15 cellular contexts compared by ENCODE assay signal in genomic region chr10:8006274-8006999, GRCh38. TPM values are rescaled to one million over a fixed set of nuclear protein-coding genes. Genes with fewer than 3 reads are reported as not detected.
A peak's percentile ranks its signal among the peaks of the same experiment; 100 is the strongest.
DNase-seq lines count a peak whose midpoint lies in the region; ATAC-seq, FAIRE-seq and TF ChIP-seq lines count a peak whose summit lies in the region.
"Had no signal": no experiment of that assay in that cellular context is flagged by ENCODE, and none has a peak within 500 bp of the region (broad histone marks: within the 10 kb centered on the region; RNA-seq: fewer than 3 reads in every experiment).

No MANE protein-coding gene starts in this region.

- H3K14ac ChIP-seq in trophoblast cell (ENCODE audit: low read length): no peak overlapping the region

- H3K9me3 ChIP-seq in GM12878 (replicated peaks; ENCODE audit: control insufficient read depth, insufficient read depth, low read length): no peaks in the 10 kb centered on the region; the same call in 1 of the 3 replicates
- no peaks in the 10 kb centered on the region for H3K9me3 ChIP-seq in trophoblast cell (ENCODE audit: insufficient read depth, low read depth, low read length)

- peak; percentile 85 for ATAC-seq in GM18861 (IDR thresholded peaks at IDR 0.05; ENCODE audit: unreplicated experiment)
- peak; percentile 75 for ATAC-seq in GM21786 (IDR thresholded peaks at IDR 0.05; ENCODE audit: unreplicated experiment)
- peak; percentile 84 for ATAC-seq in HG03460 (IDR thresholded peaks at IDR 0.05; ENCODE audit: unreplicated experiment)
- ATAC-seq in GM12878: peak; percentile 72
- no peak for ATAC-seq in HG03457 (IDR thresholded peaks at IDR 0.05; ENCODE audit: unreplicated experiment)
- ATAC-seq: activated naive CD4-positive, alpha-beta T cell treated with anti-CD3 and anti-CD28 coated beads, Interleukin-2, amount 50 U/mL, for 72 hours had no signal

- no peak overlapping the region for H3K23ac ChIP-seq in trophoblast cell (ENCODE audit: low read length)

- no peak overlapping the region for H3K9ac ChIP-seq in GM12878 (ENCODE audit: control insufficient read depth, insufficient read depth, low read length)
- H3K9ac ChIP-seq in trophoblast cell (ENCODE audit: low read length): no peak overlapping the region

- H3K4me1 ChIP-seq in GM12878 (ENCODE audit: control insufficient read depth, insufficient read depth, low read length) (no peaks in the 10 kb centered on the region; the same call in 1 of the 2 replicates), trophoblast cell (ENCODE audit: control insufficient read depth in 1 of 2, insufficient read depth in 2 of 2, low read length in 2 of 2) (no peaks in the 10 kb centered on the region)

- no peak overlapping the region for H3K4me3 ChIP-seq in GM12878
- no peak overlapping the region for H3K4me3 ChIP-seq in trophoblast cell (ENCODE audit: low read depth, low read length)
- no peak overlapping the region for H3K4me3 ChIP-seq in dorsolateral prefrontal cortex
- H3K4me3 ChIP-seq: SK-N-MC had no signal

- intact Hi-C loops in GM12878 (cut with micrococcal nuclease; ENCODE audit: unreplicated experiment) (no loop called here), dorsolateral prefrontal cortex (cut with DNase I) (no loop called here)

- POLR2A ChIA-PET in GM12878 (lab: Charles Lee): no interaction called here

- no TSS peak for BruUV-seq in GM12878 (replicated peaks; lab: Mats Ljungman, UMichigan)

- TF ChIP-seq POLR2A in GM12878 (IDR thresholded peaks at IDR 0.05; ENCODE audit: low read depth, low read length): no peak

- no peak overlapping the region for H2BK12ac ChIP-seq in trophoblast cell (ENCODE audit: low read length)

- H4K8ac ChIP-seq in trophoblast cell (ENCODE audit: low read depth, low read length): no peak overlapping the region

- RAD21 ChIA-PET in GM12878 (lab: Charles Lee; ENCODE audit: unreplicated experiment): no interaction called here

- no peak overlapping the region for H4K12ac ChIP-seq in trophoblast cell (ENCODE audit: low read depth, low read length)

- no peak overlapping the region for H2AK5ac ChIP-seq in trophoblast cell (ENCODE audit: low read length)

- no peak overlapping the region for H3K4ac ChIP-seq in trophoblast cell (ENCODE audit: low read depth, low read length)

- TF ChIP-seq EP300 in GM12878 (IDR thresholded peaks at IDR 0.05; ENCODE audit: borderline replicate concordance in 1 of 2, control insufficient read depth in 1 of 2, low read depth in 2 of 2, low read length in 2 of 2): no peak

- H3K27me3 ChIP-seq in GM12878 (replicated peaks in 1 of 2; ENCODE audit: control insufficient read depth in 2 of 2, insufficient read depth in 2 of 2, low read length in 1 of 2) (no peaks in the 10 kb centered on the region), trophoblast cell (ENCODE audit: insufficient read depth, low read length) (no peaks in the 10 kb centered on the region), dorsolateral prefrontal cortex (no peaks in the 10 kb centered on the region)

- no peak overlapping the region for H3K4me2 ChIP-seq in GM12878 (ENCODE audit: control insufficient read depth, insufficient read depth)
- H3K4me2 ChIP-seq in trophoblast cell (ENCODE audit: low read length): no peak overlapping the region

- in situ Hi-C loops in GM12878 (cut with MboI): no loop called here

- no peaks in the 10 kb centered on the region for H3K79me1 ChIP-seq in trophoblast cell (ENCODE audit: low read length)

- no peak overlapping the region for H3K18ac ChIP-seq in trophoblast cell (ENCODE audit: low read length)

- no peak overlapping the region for H3K27ac ChIP-seq in GM12878 (ENCODE audit: control insufficient read depth, insufficient read depth)
- no peak overlapping the region for H3K27ac ChIP-seq in trophoblast cell (ENCODE audit: low read depth, low read length)
- no peak overlapping the region for H3K27ac ChIP-seq in dorsolateral prefrontal cortex
- H3K27ac ChIP-seq: SK-N-MC had no signal

- H2AFZ ChIP-seq in GM12878 (ENCODE audit: control insufficient read depth, low read depth, low read length) (no peak overlapping the region), trophoblast cell (ENCODE audit: insufficient read depth, low read length, poor library complexity) (no peak overlapping the region)

- H4K91ac ChIP-seq in trophoblast cell (ENCODE audit: low read depth, low read length): no peak overlapping the region

- no peaks in the 10 kb centered on the region for H3K79me2 ChIP-seq in GM12878 (ENCODE audit: control insufficient read depth, insufficient read depth, low read length)
- no peaks in the 10 kb centered on the region for H3K79me2 ChIP-seq in trophoblast cell (ENCODE audit: control insufficient read depth, insufficient read depth, low read length, poor library complexity)

- SMC1A ChIA-PET in GM12878 (lab: Charles Lee; ENCODE audit: uncharacterized antibody, unreplicated experiment): interaction anchor here (0.7 to 1.3 kb wide), 2 partner anchors 20 to 1296 kb away, joined by 3 read pairs; no protein-coding TSS in a partner anchor

- H3K36me3 ChIP-seq in GM12878 (ENCODE audit: control insufficient read depth in 2 of 2, insufficient read depth in 2 of 2, low read length in 1 of 2) (no peaks in the 10 kb centered on the region; a peak in 2 of 4 replicates), trophoblast cell (ENCODE audit: control insufficient read depth in 1 of 2, insufficient read depth in 2 of 2, low read length in 2 of 2) (peaks cover 3 to 7% of the 10 kb centered on the region in 2 experiments)

- WGBS in GM12878 (ENCODE audit: insufficient coverage, insufficient replicate concordance, low lambda C conversion rate, missing lambda C conversion rate): 60% methylated on average over 10 of the region's 10 CpGs
- no CpG with 5 or more reads among the region's 10 CpGs for WGBS in trophoblast cell (ENCODE audit: extremely low coverage, insufficient coverage, insufficient read length)

- H4K20me1 ChIP-seq in GM12878 (ENCODE audit: control insufficient read depth, insufficient read depth): no peaks in the 10 kb centered on the region

- TF ChIP-seq RAD21 in GM12878 (IDR thresholded peaks at IDR 0.05; ENCODE audit: insufficient read depth, low read depth, low read length): no peak

- no peak overlapping the region for H2BK120ac ChIP-seq in trophoblast cell (ENCODE audit: insufficient read depth, low read length, poor library complexity)

- TF ChIP-seq CTCF in GM12878 (IDR thresholded peaks at IDR 0.05 in 2 of 3, conservative IDR thresholded peaks at IDR 0.05 in 1 of 3; ENCODE audit: control insufficient read depth in 2 of 3, extremely low read depth in 1 of 3, insufficient read depth in 1 of 3, low read depth in 3 of 3, low read length in 3 of 3): no peak
- no peak for TF ChIP-seq CTCF in dorsolateral prefrontal cortex (IDR thresholded peaks at IDR 0.05 in 54 of 56, conservative IDR thresholded peaks at IDR 0.05 in 2 of 56; ENCODE audit: low read depth in 1 of 56, partially characterized antibody in 56 of 56)

- CTCF ChIA-PET in GM12878 (lab: Yijun Ruan, JAX): no interaction called here

- DNase-seq in GM12878 (ENCODE audit: low read depth, low spot score) (no peak), NCI-H128 (lab: John Stamatoyannopoulos, UW; ENCODE audit: unreplicated experiment) (no peak), trophoblast cell (no peak), dorsolateral prefrontal cortex (no peak)
- DNase-seq: activated CD4-positive, alpha-beta T cell treated with anti-CD3 and anti-CD28 coated beads for 48 hours; activated T-cell treated with anti-CD3 and anti-CD28 coated beads, Interleukin-2, amount 50 U/mL, for 1 hour; NCI-H1105 treated with DMSO at 0.1 percent for 48 hours; NCI-H345; nephron progenitor cell had no signal

- no peak overlapping the region for H2BK5ac ChIP-seq in trophoblast cell (ENCODE audit: low read depth, low read length, poor library complexity)

- no peak for FAIRE-seq in GM12878 (lab: Jason Lieb, UNC)

TF ChIP-seq in GM12878, 131 proteins besides CTCF, POLR2A, EP300 and RAD21 (continues in another document):
- TF ChIP-seq KAT2A (conservative IDR thresholded peaks at IDR 0.05; ENCODE audit: control insufficient read depth, low read depth, low read length) (no peak), ZSCAN29 (IDR thresholded peaks at IDR 0.05) (no peak), BHLHE40 (IDR thresholded peaks at IDR 0.05; ENCODE audit: borderline replicate concordance in 1 of 2, low read depth in 2 of 2, low read length in 1 of 2) (peak in 1 of 2 experiments; percentile 39; a peak in 1 of 4 replicates), DPF2 (IDR thresholded peaks at IDR 0.05) (no peak), SUZ12 (IDR thresholded peaks at IDR 0.05; ENCODE audit: unreplicated experiment) (no peak)
- TF ChIP-seq, protein P1, sequence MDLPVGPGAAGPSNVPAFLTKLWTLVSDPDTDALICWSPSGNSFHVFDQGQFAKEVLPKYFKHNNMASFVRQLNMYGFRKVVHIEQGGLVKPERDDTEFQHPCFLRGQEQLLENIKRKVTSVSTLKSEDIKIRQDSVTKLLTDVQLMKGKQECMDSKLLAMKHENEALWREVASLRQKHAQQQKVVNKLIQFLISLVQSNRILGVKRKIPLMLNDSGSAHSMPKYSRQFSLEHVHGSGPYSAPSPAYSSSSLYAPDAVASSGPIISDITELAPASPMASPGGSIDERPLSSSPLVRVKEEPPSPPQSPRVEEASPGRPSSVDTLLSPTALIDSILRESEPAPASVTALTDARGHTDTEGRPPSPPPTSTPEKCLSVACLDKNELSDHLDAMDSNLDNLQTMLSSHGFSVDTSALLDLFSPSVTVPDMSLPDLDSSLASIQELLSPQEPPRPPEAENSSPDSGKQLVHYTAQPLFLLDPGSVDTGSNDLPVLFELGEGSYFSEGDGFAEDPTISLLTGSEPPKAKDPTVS (IDR thresholded peaks at IDR 0.05; ENCODE audit: low read depth, low read length): no peak

RNA-seq across cellular contexts. Expression of gene GATA3, which starts 48.1 kb away (rescaled TPM):
- 4.2 and 4.7 TPM in 2 replicates for total RNA-seq in GM12878 (2013; cell fraction: nucleolus; rRNA removed)
- total RNA-seq in GM12878 (2014; rRNA removed) (0.05 and 0.40 TPM in 2 replicates), GM12878 (2014; rRNA removed; fragmentation: Illumina TruSeq; extraction: Trizol) (0.14 and 0.18 TPM in 2 replicates), GM12878 (2021) (0.64 and 0.80 TPM in 2 replicates), dorsolateral prefrontal cortex (under 1 TPM in 8 of 120 experiments, not detected in 112; 0.17 to 0.72 (median 0.28) TPM)
- polyA plus RNA-seq in GM12878 (2011; ENCODE audit: low read depth): 0.39 TPM
- polyA plus RNA-seq in GM12878 (2011; rRNA removed) (0.33 and 0.52 TPM in 2 replicates), GM12878 (2014; fragmentation: Illumina TruSeq; extraction: Trizol) (0.15 and 0.25 TPM in 2 replicates), GM12878 (2014; fragmentation: Nextera tagmentation; extraction: Ambion mirVana) (under 1 TPM; 0.19 to 0.33 TPM), GM12878 (2014; rRNA removed) (0.08 TPM in 2 replicates), GM12878 (2016; fragmentation: Nextera tagmentation; extraction: Ambion mirVana) (under 1 TPM; 0.25 to 0.67 TPM)
- polyA plus RNA-seq in GM12878 (2011; cell fraction: cytosol; rRNA removed): 0.20 and 0.33 TPM in 2 replicates
- polyA plus RNA-seq in GM12878 (2011; cell fraction: nucleus; rRNA removed): 1.3 TPM in 2 replicates
- 0.77 and 0.96 TPM in 2 replicates for polyA plus RNA-seq in GM12878 (2012)
- 0.15 and 0.46 TPM in 2 replicates for polyA minus RNA-seq in GM12878 (2011; rRNA and poly(A)+ RNA removed)
- 0.80 TPM in 1 of 2 replicates, not detected in the other for polyA minus RNA-seq in GM12878 (2011; cell fraction: cytosol; rRNA and poly(A)+ RNA removed)
- 0.60 and 1.1 TPM in 2 replicates for polyA minus RNA-seq in GM12878 (2011; cell fraction: nucleus; rRNA and poly(A)+ RNA removed)
- polyA plus RNA-seq in trophoblast cell (2013): 366 and 392 TPM in 2 replicates
